10 cellular contexts compared by ENCODE assay signal in the genomic region with DNA sequence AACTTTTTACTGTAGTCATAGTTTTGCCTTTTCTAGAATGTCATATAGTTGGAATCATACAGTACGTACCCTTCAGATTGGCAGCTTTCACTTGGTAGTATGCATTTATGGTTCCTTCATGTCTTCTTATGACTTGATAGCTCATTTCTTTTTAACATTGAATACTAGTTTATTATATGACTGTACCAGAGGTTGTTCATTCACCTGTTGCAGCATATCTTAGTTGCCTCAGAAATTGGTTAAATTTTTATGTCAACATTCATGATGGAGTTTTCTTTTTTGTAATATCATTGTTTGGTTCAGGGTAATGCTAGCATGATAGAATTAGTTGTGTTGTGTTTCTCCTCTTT.
DNase-seq lines count a peak whose midpoint lies in the region; ATAC-seq and TF ChIP-seq lines count a peak whose summit lies in the region.
"Had no signal": no experiment of that assay in that cellular context is flagged by ENCODE, and none has a peak within 500 bp of the region (broad histone marks: within the 10 kb centered on the region; RNA-seq: fewer than 3 reads in every experiment).

No MANE protein-coding gene starts in this region.

- H3K4me3 Mint-ChIP-seq in CD8-positive, alpha-beta T cell, result peak overlapping the region; percentile 75
- peak overlapping the region; percentile 59 for H3K4me3 Mint-ChIP-seq in central memory CD8-positive, alpha-beta T cell

- H3K27ac Mint-ChIP-seq in CD8-positive, alpha-beta T cell, result no peak overlapping the region
- no peak overlapping the region for H3K27ac Mint-ChIP-seq in central memory CD8-positive, alpha-beta T cell (ENCODE audit: low read depth)

- H3K36me3 ChIP-seq in CD8-positive, alpha-beta T cell (ENCODE audit: insufficient read depth, low read length), result no peaks in the 10 kb centered on the region

- H3K27ac ChIP-seq in CD8-positive, alpha-beta T cell (ENCODE audit: low read depth, low read length), result no peak overlapping the region
- H3K27ac ChIP-seq: foreskin keratinocyte had no signal

- CTCF ChIA-PET in CD8-positive, alpha-beta T cell (lab: Charles Lee), result no interaction called here

- no peaks in the 10 kb centered on the region for H3K36me3 Mint-ChIP-seq in CD8-positive, alpha-beta T cell
- H3K36me3 Mint-ChIP-seq in central memory CD8-positive, alpha-beta T cell (ENCODE audit: insufficient read depth), result no peaks in the 10 kb centered on the region

- no peaks in the 10 kb centered on the region for H3K9me3 ChIP-seq in CD8-positive, alpha-beta T cell (ENCODE audit: low read length)

- peaks cover 12% of the 10 kb centered on the region for H3K4me1 Mint-ChIP-seq in CD8-positive, alpha-beta T cell (ENCODE audit: low read depth)
- H3K4me1 Mint-ChIP-seq in central memory CD8-positive, alpha-beta T cell, result peaks cover 5% of the 10 kb centered on the region

- no peak for TF ChIP-seq CTCF in CD8-positive, alpha-beta T cell (IDR thresholded peaks at IDR 0.05)
- no peak for TF ChIP-seq CTCF in GM10266 (IDR thresholded peaks at IDR 0.05; ENCODE audit: control insufficient read depth, insufficient read depth, low read depth, missing control alignments)

- POLR2A ChIA-PET in CD8-positive, alpha-beta T cell (lab: Charles Lee), result no interaction called here

- no peak for ATAC-seq in CD8-positive, alpha-beta T cell
- ATAC-seq in HG03159 (IDR thresholded peaks at IDR 0.05; ENCODE audit: unreplicated experiment) (peak; percentile 18), GM21825 (IDR thresholded peaks at IDR 0.05; ENCODE audit: unreplicated experiment) (no peak)
- ATAC-seq in central memory CD8-positive, alpha-beta T cell (replicated peaks; ENCODE audit: extremely low read depth, poor library complexity, severe bottlenecking), result no peak

- no peaks in the 10 kb centered on the region for H3K4me1 ChIP-seq in CD8-positive, alpha-beta T cell (ENCODE audit: insufficient read depth, low read length)
- H3K4me1 ChIP-seq: foreskin keratinocyte had no signal

- peaks cover 18% of the 10 kb centered on the region for H3K27me3 Mint-ChIP-seq in CD8-positive, alpha-beta T cell (ENCODE audit: low read depth)
- H3K27me3 Mint-ChIP-seq in central memory CD8-positive, alpha-beta T cell, result peaks cover 68% of the 10 kb centered on the region

- no peak overlapping the region for H3K4me3 ChIP-seq in CD8-positive, alpha-beta T cell (ENCODE audit: low read depth, low read length)

- H3K9me3 Mint-ChIP-seq in CD8-positive, alpha-beta T cell, result no peaks in the 10 kb centered on the region
- no peaks in the 10 kb centered on the region for H3K9me3 Mint-ChIP-seq in central memory CD8-positive, alpha-beta T cell
- H3K9me3 Mint-ChIP-seq: activated naive CD4-positive, alpha-beta T cell treated with anti-CD3 and anti-CD28 coated beads, Interleukin-2, amount 50 U/mL, for 72 hours had no signal

- intact Hi-C loops in CD8-positive, alpha-beta T cell (cut with DNase I, micrococcal nuclease), result no loop called here

- no peak for DNase-seq in CD8-positive, alpha-beta T cell
- DNase-seq in central memory CD8-positive, alpha-beta T cell (ENCODE audit: low spot score in 2 of 2), result no peak
- peak; percentile 18 for DNase-seq in retina
- DNase-seq in GM10266 (ENCODE audit: extremely low spot score), result no peak
- DNase-seq in globus pallidus (ENCODE audit: low spot score), result no peak
- no peak for DNase-seq in NCI-H1436 treated with DMSO at 0.1 percent for 48 hours (lab: John Stamatoyannopoulos, UW)
- DNase-seq: foreskin keratinocyte had no signal

- H3K27me3 ChIP-seq in CD8-positive, alpha-beta T cell (ENCODE audit: insufficient read depth, low read length), result no peaks in the 10 kb centered on the region
